ENCODE assay signal across 18 cellular contexts in genomic region chr2:54966837-54967236, GRCh38.
DNase-seq lines count a peak whose midpoint lies in the region; ATAC-seq and TF ChIP-seq lines count a peak whose summit lies in the region.
"Had no signal": no experiment of that assay in that cellular context is flagged by ENCODE, and none has a peak within 500 bp of the region (broad histone marks: within the 10 kb centered on the region; RNA-seq: fewer than 3 reads in every experiment).

No MANE protein-coding gene starts in this region.

- H3K4me1 Mint-ChIP-seq in natural killer cell (peaks cover 62 to 69% of the 10 kb centered on the region in 2 donors), mesothelial cell of epicardium (no peaks in the 10 kb centered on the region)
- H3K4me1 Mint-ChIP-seq in natural killer cell treated with Interleukin-12 subunit alpha and Interleukin-12 subunit beta and Interleukin-15 and Interleukin-18, amount 100 ng/mL, for 72 hours (ENCODE audit: low read depth in 2 of 2), result peaks cover 20 to 59% of the 10 kb centered on the region in 2 donors
- peaks cover 23% of the 10 kb centered on the region for H3K4me1 Mint-ChIP-seq in activated naive CD4-positive, alpha-beta T cell treated with anti-CD3 and anti-CD28 coated beads for 36 hours (ENCODE audit: low read depth)

- H3K27me3 Mint-ChIP-seq in natural killer cell (ENCODE audit: low read depth in 2 of 2) (no peaks in the 10 kb centered on the region), mesothelial cell of epicardium (ENCODE audit: low read depth) (no peaks in the 10 kb centered on the region)
- H3K27me3 Mint-ChIP-seq in natural killer cell treated with Interleukin-12 subunit alpha and Interleukin-12 subunit beta and Interleukin-15 and Interleukin-18, amount 100 ng/mL, for 72 hours, result no peaks in the 10 kb centered on the region
- no peaks in the 10 kb centered on the region for H3K27me3 Mint-ChIP-seq in activated naive CD4-positive, alpha-beta T cell treated with anti-CD3 and anti-CD28 coated beads for 36 hours (ENCODE audit: low read depth)
- H3K27me3 Mint-ChIP-seq: activated B cell treated with CpG ODN at 0.5 μM for 24 hours; activated CD4-positive, alpha-beta memory T cell treated with anti-CD3 and anti-CD28 coated beads, Interleukin-2, amount 10 ng/mL, durations not matched to agents 7 days and 5 days had no signal

- H3K4me1 ChIP-seq in esophagus squamous epithelium, result peaks cover 0 to 44% (median 15%) of the 10 kb centered on the region in 3 donors

- no peak for TF ChIP-seq POLR2A in esophagus squamous epithelium (IDR thresholded peaks at IDR 0.05)

- DNase-seq in natural killer cell, result no peak
- DNase-seq in natural killer cell treated with Interleukin-12 subunit alpha and Interleukin-12 subunit beta and Interleukin-15 and Interleukin-18, amount 100 ng/mL, for 72 hours (ENCODE audit: low spot score), result no peak
- no peak for DNase-seq in RWPE1 (ENCODE audit: low spot score)
- DNase-seq in esophagus squamous epithelium (lab: John Stamatoyannopoulos, UW), result no peak
- DNase-seq in NCI-H82 (lab: John Stamatoyannopoulos, UW), result no peak
- DNase-seq in activated naive CD4-positive, alpha-beta T cell treated with anti-CD3 and anti-CD28 coated beads for 36 hours, result no peak
- no peak for DNase-seq in mesothelial cell of epicardium (ENCODE audit: low spot score in 2 of 2, unreplicated experiment in 2 of 2)
- DNase-seq: activated B cell treated with CpG ODN at 0.5 μM for 24 hours; activated CD4-positive, alpha-beta memory T cell treated with anti-CD3 and anti-CD28 coated beads, Interleukin-2, amount 10 ng/mL, durations not matched to agents 7 days and 5 days; activated naive CD4-positive, alpha-beta T cell treated with Interleukin-2 at 50 U/mL for 16 hours; activated T-cell treated with anti-CD3 and anti-CD28 coated beads for 4 hours; central memory CD4-positive, alpha-beta T cell; heart right ventricle; NCI-H1092 treated with DMSO at 0.1 percent for 48 hours; NCI-H2107; NCI-H524; SIG-M5 had no signal

- H3K4me3 Mint-ChIP-seq in natural killer cell, result peak overlapping the region; percentile 60
- H3K4me3 Mint-ChIP-seq in natural killer cell treated with Interleukin-12 subunit alpha and Interleukin-12 subunit beta and Interleukin-15 and Interleukin-18, amount 100 ng/mL, for 72 hours, result no peak overlapping the region
- H3K4me3 Mint-ChIP-seq in activated naive CD4-positive, alpha-beta T cell treated with anti-CD3 and anti-CD28 coated beads for 36 hours, result no peak overlapping the region
- no peak overlapping the region for H3K4me3 Mint-ChIP-seq in mesothelial cell of epicardium
- H3K4me3 Mint-ChIP-seq: activated B cell treated with CpG ODN at 0.5 μM for 24 hours; activated CD4-positive, alpha-beta memory T cell treated with anti-CD3 and anti-CD28 coated beads, Interleukin-2, amount 10 ng/mL, durations not matched to agents 7 days and 5 days had no signal

- TF ChIP-seq CTCF in natural killer cell (IDR thresholded peaks at IDR 0.05) (no peak), RWPE1 (conservative IDR thresholded peaks at IDR 0.05; ENCODE audit: low read depth) (no peak), esophagus squamous epithelium (IDR thresholded peaks at IDR 0.05) (no peak), mesothelial cell of epicardium (IDR thresholded peaks at IDR 0.05; ENCODE audit: unreplicated experiment) (no peak)

- H3K36me3 Mint-ChIP-seq in natural killer cell, result no peaks in the 10 kb centered on the region
- H3K36me3 Mint-ChIP-seq in natural killer cell treated with Interleukin-12 subunit alpha and Interleukin-12 subunit beta and Interleukin-15 and Interleukin-18, amount 100 ng/mL, for 72 hours, result no peaks in the 10 kb centered on the region
- H3K36me3 Mint-ChIP-seq in activated naive CD4-positive, alpha-beta T cell treated with anti-CD3 and anti-CD28 coated beads for 36 hours (ENCODE audit: low read depth), result peaks cover 16% of the 10 kb centered on the region
- H3K36me3 Mint-ChIP-seq in mesothelial cell of epicardium, result peaks cover 19% of the 10 kb centered on the region

- no peaks in the 10 kb centered on the region for H3K27me3 ChIP-seq in esophagus squamous epithelium

- POLR2A ChIA-PET in RWPE1 (lab: Yijun Ruan, JAX; ENCODE audit: low non-redundant PET), result no interaction called here

- H3K27ac ChIP-seq in RWPE1 (peak overlapping the region; percentile 76), esophagus squamous epithelium (peak overlapping the region in 3 of 4 donors; percentile 58 to 62 (median 59)), temporal lobe (ENCODE audit: low read depth, low read length) (peak overlapping the region; percentile 36)

- ATAC-seq in natural killer cell, result no peak
- no peak for ATAC-seq in natural killer cell treated with Interleukin-12 subunit alpha and Interleukin-12 subunit beta and Interleukin-15 and Interleukin-18, amount 100 ng/mL, for 72 hours

- H3K27ac Mint-ChIP-seq in natural killer cell (peak overlapping the region in 1 of 2 donors; percentile 74), mesothelial cell of epicardium (no peak overlapping the region)
- H3K27ac Mint-ChIP-seq in natural killer cell treated with Interleukin-12 subunit alpha and Interleukin-12 subunit beta and Interleukin-15 and Interleukin-18, amount 100 ng/mL, for 72 hours, result peak overlapping the region in 1 of 2 donors; percentile 72
- H3K27ac Mint-ChIP-seq in activated naive CD4-positive, alpha-beta T cell treated with anti-CD3 and anti-CD28 coated beads for 36 hours, result no peak overlapping the region
- H3K27ac Mint-ChIP-seq: activated B cell treated with CpG ODN at 0.5 μM for 24 hours; activated CD4-positive, alpha-beta memory T cell treated with anti-CD3 and anti-CD28 coated beads, Interleukin-2, amount 10 ng/mL, durations not matched to agents 7 days and 5 days had no signal

- no peaks in the 10 kb centered on the region for H3K9me3 ChIP-seq in esophagus squamous epithelium
- H3K9me3 ChIP-seq: heart right ventricle had no signal

- H3K4me3 ChIP-seq in esophagus squamous epithelium, result no peak overlapping the region
- H3K4me3 ChIP-seq: heart right ventricle had no signal

- CTCF ChIA-PET in RWPE1 (lab: Yijun Ruan, JAX), result no interaction called here
- CTCF ChIA-PET in activated naive CD4-positive, alpha-beta T cell treated with anti-CD3 and anti-CD28 coated beads for 36 hours (lab: Charles Lee), result no interaction called here

- H3K36me3 ChIP-seq in esophagus squamous epithelium, result peaks cover 0 to 49% (median 0%) of the 10 kb centered on the region in 3 donors

- intact Hi-C loops in natural killer cell (cut with micrococcal nuclease), result no loop called here
- intact Hi-C loops in esophagus squamous epithelium (cut with DNase I), result no loop called here
- intact Hi-C loops in activated naive CD4-positive, alpha-beta T cell treated with anti-CD3 and anti-CD28 coated beads for 36 hours (cut with micrococcal nuclease), result no loop called here

- 89 to 90% methylated on average over 3 of the region's 3 CpGs for WGBS in esophagus squamous epithelium, 2 donors

- H3K9me3 Mint-ChIP-seq in natural killer cell, result no peaks in the 10 kb centered on the region
- peaks cover 3% of the 10 kb centered on the region for H3K9me3 Mint-ChIP-seq in natural killer cell treated with Interleukin-12 subunit alpha and Interleukin-12 subunit beta and Interleukin-15 and Interleukin-18, amount 100 ng/mL, for 72 hours
- peaks cover 6% of the 10 kb centered on the region for H3K9me3 Mint-ChIP-seq in activated naive CD4-positive, alpha-beta T cell treated with anti-CD3 and anti-CD28 coated beads for 36 hours
- H3K9me3 Mint-ChIP-seq in mesothelial cell of epicardium, result no peaks in the 10 kb centered on the region
- H3K9me3 Mint-ChIP-seq: activated B cell treated with CpG ODN at 0.5 μM for 24 hours; activated CD4-positive, alpha-beta memory T cell treated with anti-CD3 and anti-CD28 coated beads, Interleukin-2, amount 10 ng/mL, durations not matched to agents 7 days and 5 days had no signal
